Comparison of ENCODE assay signal across 8 cellular contexts in genomic region chr1:201999625-202000238, GRCh38. TPM values are rescaled to one million over a fixed set of nuclear protein-coding genes. Genes with fewer than 3 reads are reported as not detected.
A peak's percentile ranks its signal among the peaks of the same experiment; 100 is the strongest.
DNase-seq lines count a peak whose midpoint lies in the region; ATAC-seq and TF ChIP-seq lines count a peak whose summit lies in the region.

No MANE protein-coding gene starts in this region.

- WGBS in GM23248 (ENCODE audit: low coverage in 1 of 2, low lambda C conversion rate in 2 of 2, missing lambda C conversion rate in 2 of 2), 2 experiments, result 66 to 70% methylated on average over 16 of the region's 16 CpGs
- 65 to 67% (median 66%) methylated on average over 16 of the region's 16 CpGs for WGBS in psoas muscle, 3 donors

- in situ Hi-C loops in GM23248 (cut with MboI), result no loop called here

- H3K4me1 ChIP-seq in GM23248 (ENCODE audit: insufficient read depth) (no peaks in the 10 kb centered on the region), psoas muscle (no peaks in the 10 kb centered on the region)

- no peak overlapping the region for H3K9ac ChIP-seq in GM23248

- DNase-seq in GM23248 (peak; percentile 67), NCI-H2227 treated with DMSO at 0.1 percent for 48 hours (lab: John Stamatoyannopoulos, UW) (peak; percentile 37), germinal center (ENCODE audit: low spot score) (peak; percentile 68), psoas muscle (no peak)
- peak; percentile 30 for DNase-seq in activated CD4-positive, alpha-beta memory T cell treated with anti-CD3 and anti-CD28 coated beads for 36 hours

- no peak overlapping the region for H3K27ac Mint-ChIP-seq in activated CD4-positive, alpha-beta memory T cell treated with anti-CD3 and anti-CD28 coated beads for 36 hours

- H3K4me1 Mint-ChIP-seq in activated CD4-positive, alpha-beta memory T cell treated with anti-CD3 and anti-CD28 coated beads for 36 hours (ENCODE audit: low read depth), result no peaks in the 10 kb centered on the region

- CTCF ChIA-PET in activated CD4-positive, alpha-beta memory T cell treated with anti-CD3 and anti-CD28 coated beads for 36 hours (lab: Charles Lee), result interaction anchor here (0.5 to 4.6 kb wide), 36 partner anchors 8 to 692 kb away, joined by 3 to 53 read pairs (median 4); partner anchors contain the start of genes ARL8A, ELF3, RNPEP and TIMM17A

- peaks cover 46% of the 10 kb centered on the region for H3K36me3 Mint-ChIP-seq in activated CD4-positive, alpha-beta memory T cell treated with anti-CD3 and anti-CD28 coated beads for 36 hours

- no peaks in the 10 kb centered on the region for H3K27me3 Mint-ChIP-seq in activated CD4-positive, alpha-beta memory T cell treated with anti-CD3 and anti-CD28 coated beads for 36 hours

- TF ChIP-seq CTCF in C4-2B (conservative IDR thresholded peaks at IDR 0.05), result peak; percentile 90
- TF ChIP-seq CTCF in psoas muscle (IDR thresholded peaks at IDR 0.05), result peak; percentile 69

- ATAC-seq in psoas muscle, result peak; percentile 48 to 82 (median 82)
- no peak for ATAC-seq in HG03095 (IDR thresholded peaks at IDR 0.05; ENCODE audit: unreplicated experiment)
- ATAC-seq in HG02798 (IDR thresholded peaks at IDR 0.05; ENCODE audit: poor library complexity, unreplicated experiment), result no peak

- H3K4me3 ChIP-seq in GM23248 (no peak overlapping the region), psoas muscle (no peak overlapping the region)

- H3K27ac ChIP-seq in C4-2B, result no peak overlapping the region
- H3K27ac ChIP-seq in GM23248, result no peak overlapping the region
- H3K27ac ChIP-seq in psoas muscle, result no peak overlapping the region

- H3K9me3 Mint-ChIP-seq in activated CD4-positive, alpha-beta memory T cell treated with anti-CD3 and anti-CD28 coated beads for 36 hours, result no peaks in the 10 kb centered on the region

- no peaks in the 10 kb centered on the region for H3K9me2 ChIP-seq in GM23248 (ENCODE audit: insufficient read depth)

- no peak overlapping the region for H2AFZ ChIP-seq in GM23248

- no peaks in the 10 kb centered on the region for H3K9me3 ChIP-seq in GM23248 (ENCODE audit: low read depth)
- H3K9me3 ChIP-seq in psoas muscle, result no peaks in the 10 kb centered on the region

- H4K20me1 ChIP-seq in GM23248 (ENCODE audit: insufficient read depth), result no peaks in the 10 kb centered on the region

- POLR2A ChIA-PET in activated CD4-positive, alpha-beta memory T cell treated with anti-CD3 and anti-CD28 coated beads for 36 hours (lab: Charles Lee), result interaction anchor here (0.7 kb wide), 1 partner anchor 14 kb away, joined by 5 read pairs; no protein-coding TSS in a partner anchor

- H3K27me3 ChIP-seq in GM23248 (replicated peaks; ENCODE audit: insufficient read depth) (no peaks in the 10 kb centered on the region), psoas muscle (ENCODE audit: insufficient read depth in 3 of 3, low read length in 2 of 3) (no peaks in the 10 kb centered on the region)

- H3K79me2 ChIP-seq in GM23248 (ENCODE audit: insufficient read depth), result no peaks in the 10 kb centered on the region

- no peaks in the 10 kb centered on the region for H3F3A ChIP-seq in GM23248 (ENCODE audit: insufficient read depth)

- no peak overlapping the region for H3K4me3 Mint-ChIP-seq in activated CD4-positive, alpha-beta memory T cell treated with anti-CD3 and anti-CD28 coated beads for 36 hours

- intact Hi-C loops in activated CD4-positive, alpha-beta memory T cell treated with anti-CD3 and anti-CD28 coated beads for 36 hours (cut with micrococcal nuclease), result no loop called here
- intact Hi-C loops in psoas muscle (cut with DNase I), result no loop called here

- H3K36me3 ChIP-seq in GM23248 (ENCODE audit: low read depth) (peaks cover 20% of the 10 kb centered on the region), psoas muscle (ENCODE audit: insufficient read depth in 1 of 2, low read depth in 1 of 2) (peaks cover 21 to 88% of the 10 kb centered on the region in 2 donors)

- H3K4me2 ChIP-seq in GM23248 (ENCODE audit: unreplicated experiment), result no peak overlapping the region

RNA-seq across cellular contexts. Expression of gene ELF3, which starts 10.7 kb away (rescaled TPM):
- total RNA-seq in GM23248 (2014; rRNA removed; shearing (Covaris generic)), result under 0.01 TPM in 1 of 2 replicates, not detected in the other
- polyA plus RNA-seq in GM23248 (2016; fragmentation: Nextera tagmentation; extraction: Ambion mirVana) (not detected in 2 replicates), psoas muscle (under 1 TPM; 0.21 to 0.42 (median 0.25) TPM)
- total RNA-seq in activated CD4-positive, alpha-beta memory T cell treated with anti-CD3 and anti-CD28 coated beads for 36 hours, result under 1 TPM; 0.12 to 0.46 TPM
- total RNA-seq in psoas muscle, result 1 to 10 TPM in 1 of 4 donors, under 1 TPM in 3; 0.22 to 1.4 (median 0.50) TPM

RNA-seq across cellular contexts. Expression of gene RNPEP, which starts 17.3 kb away (rescaled TPM):
- total RNA-seq in GM23248 (2014; rRNA removed; shearing (Covaris generic)), result 80.5 and 83.6 TPM in 2 replicates
- polyA plus RNA-seq in GM23248 (2016; fragmentation: Nextera tagmentation; extraction: Ambion mirVana) (68.6 and 70.7 TPM in 2 replicates), psoas muscle (10 to 100 TPM in 1 of 3 donors, 1 to 10 TPM in 2; 6.2 to 16.9 (median 9.7) TPM)
- 10 to 100 TPM; 48.3 to 50.1 TPM for total RNA-seq in activated CD4-positive, alpha-beta memory T cell treated with anti-CD3 and anti-CD28 coated beads for 36 hours
- 10 to 100 TPM; 12.8 to 18.7 (median 14.6) TPM for total RNA-seq in psoas muscle

RNA-seq across cellular contexts. Expression of gene TIMM17A, which starts 44.4 kb away (rescaled TPM):
- total RNA-seq in GM23248 (2014; rRNA removed; shearing (Covaris generic)), result 56.4 and 68.8 TPM in 2 replicates
- polyA plus RNA-seq in GM23248 (2016; fragmentation: Nextera tagmentation; extraction: Ambion mirVana) (116 and 123 TPM in 2 replicates), psoas muscle (100 to 1,000 TPM in 2 of 3 donors, 10 to 100 TPM in 1; 79.6 to 176 (median 163) TPM)
- total RNA-seq in activated CD4-positive, alpha-beta memory T cell treated with anti-CD3 and anti-CD28 coated beads for 36 hours, result 10 to 100 TPM; 66.5 to 67.2 TPM
- 100 to 1,000 TPM in 1 of 4 donors, 10 to 100 TPM in 3; 45.4 to 132 (median 68.4) TPM for total RNA-seq in psoas muscle

RNA-seq across cellular contexts. Expression of gene LMOD1, which starts 53.4 kb away (rescaled TPM):
- total RNA-seq in GM23248 (2014; rRNA removed; shearing (Covaris generic)), result 7.8 and 8.9 TPM in 2 replicates
- polyA plus RNA-seq in GM23248 (2016; fragmentation: Nextera tagmentation; extraction: Ambion mirVana), result 6.1 and 6.3 TPM in 2 replicates
- not detected for total RNA-seq in activated CD4-positive, alpha-beta memory T cell treated with anti-CD3 and anti-CD28 coated beads for 36 hours
- 10 to 100 TPM; 12.8 to 45.4 (median 24.6) TPM for total RNA-seq in psoas muscle
- polyA plus RNA-seq in psoas muscle, result 10 to 100 TPM in 2 of 3 donors, 1 to 10 TPM in 1; 4.9 to 15.5 (median 11.4) TPM

Comparison
In these comparisons a context has a peak if more than half of its experiments do, and no peak if none do; other contexts are left out.
1. DNase-seq: peak in GM23248 (single experiment), NCI-H2227 treated with DMSO at 0.1 percent for 48 hours (single experiment), activated CD4-positive, alpha-beta memory T cell treated with anti-CD3 and anti-CD28 coated beads for 36 hours (single experiment) and germinal center (single experiment); none in psoas muscle (0 of 2).
2. ATAC-seq: peak in psoas muscle (4 of 4); none in HG03095 (single experiment) and HG02798 (single experiment).